29 cellular contexts compared by ENCODE assay signal in genomic region chr18:79872852-79873444, GRCh38.
DNase-seq lines count a peak whose midpoint lies in the region; ATAC-seq, FAIRE-seq and TF ChIP-seq lines count a peak whose summit lies in the region.
"Had no signal": no experiment of that assay in that cellular context is flagged by ENCODE, and none has a peak within 500 bp of the region (broad histone marks: within the 10 kb centered on the region; RNA-seq: fewer than 3 reads in every experiment).

No MANE protein-coding gene starts in this region.

- no peaks in the 10 kb centered on the region for H3K9me2 ChIP-seq in GM23338 (ENCODE audit: insufficient read depth)

- H4K20me1 ChIP-seq in GM23338 (replicated peaks; ENCODE audit: insufficient read depth): no peaks in the 10 kb centered on the region

- H3K4me3 Mint-ChIP-seq in activated CD8-positive, alpha-beta memory T cell treated with anti-CD3 and anti-CD28 coated beads, Interleukin-2, amount 10 ng/mL, durations not matched to agents 7 days and 5 days: no peak overlapping the region
- no peak overlapping the region for H3K4me3 Mint-ChIP-seq in GM23338
- no peak overlapping the region for H3K4me3 Mint-ChIP-seq in osteocyte (ENCODE audit: unreplicated experiment)
- H3K4me3 Mint-ChIP-seq: activated naive CD4-positive, alpha-beta T cell treated with anti-CD3 and anti-CD28 coated beads for 36 hours; activated T-cell treated with anti-CD3 and anti-CD28 coated beads, Interleukin-2, amount 50 U/mL, for 72 hours; brain; CD4-positive, alpha-beta memory T cell; mesothelial cell of epicardium had no signal

- POLR2A ChIA-PET in GM10248 (lab: Yijun Ruan, JAX): no interaction called here

- no peaks in the 10 kb centered on the region for H3K27me3 Mint-ChIP-seq in activated CD8-positive, alpha-beta memory T cell treated with anti-CD3 and anti-CD28 coated beads, Interleukin-2, amount 10 ng/mL, durations not matched to agents 7 days and 5 days
- peaks cover 13% of the 10 kb centered on the region for H3K27me3 Mint-ChIP-seq in GM23338 (ENCODE audit: insufficient read depth, low read depth, poor library complexity)
- no peaks in the 10 kb centered on the region for H3K27me3 Mint-ChIP-seq in osteocyte (ENCODE audit: unreplicated experiment)
- H3K27me3 Mint-ChIP-seq: brain; CD4-positive, alpha-beta memory T cell; IgD-negative memory B cell had no signal

- H3K27ac ChIP-seq in GM23338 (ENCODE audit: low read depth): 0 out of 2 replicates have a peak overlapping the region, but pooled peaks have one; percentile 66
- H3K27ac ChIP-seq: psoas muscle, SJSA1, suprapubic skin, upper lobe of right lung, WERI-Rb-1 had no signal

- FAIRE-seq in D721Med (lab: Jason Lieb, UNC): no peak
- FAIRE-seq: A204.1, islet of Langerhans had no signal

- no peaks in the 10 kb centered on the region for H3K4me1 Mint-ChIP-seq in activated CD8-positive, alpha-beta memory T cell treated with anti-CD3 and anti-CD28 coated beads, Interleukin-2, amount 10 ng/mL, durations not matched to agents 7 days and 5 days
- H3K4me1 Mint-ChIP-seq in GM23338 (peaks cover 2% of the 10 kb centered on the region), osteocyte (ENCODE audit: unreplicated experiment) (no peaks in the 10 kb centered on the region)
- H3K4me1 Mint-ChIP-seq: CD4-positive, alpha-beta memory T cell; IgD-negative memory B cell had no signal

- no peak overlapping the region for H3K27ac Mint-ChIP-seq in activated CD8-positive, alpha-beta memory T cell treated with anti-CD3 and anti-CD28 coated beads, Interleukin-2, amount 10 ng/mL, durations not matched to agents 7 days and 5 days
- H3K27ac Mint-ChIP-seq in GM23338: no peak overlapping the region
- no peak overlapping the region for H3K27ac Mint-ChIP-seq in osteocyte (ENCODE audit: unreplicated experiment)
- H3K27ac Mint-ChIP-seq: activated naive CD4-positive, alpha-beta T cell treated with anti-CD3 and anti-CD28 coated beads for 36 hours; activated T-cell treated with anti-CD3 and anti-CD28 coated beads, Interleukin-2, amount 50 U/mL, for 72 hours; CD4-positive, alpha-beta memory T cell; IgD-negative memory B cell; mesothelial cell of epicardium had no signal

- no peaks in the 10 kb centered on the region for H3K36me3 ChIP-seq in GM23338 (ENCODE audit: insufficient read depth)
- H3K36me3 ChIP-seq: SJSA1, suprapubic skin, upper lobe of right lung, WERI-Rb-1 had no signal

- no peaks in the 10 kb centered on the region for H3K79me2 ChIP-seq in GM23338 (replicated peaks; ENCODE audit: insufficient read depth)

- H3K4me2 ChIP-seq in GM23338: no peak overlapping the region

- peak overlapping the region; percentile 47; the same call in 1 of the 2 replicates for H2AFZ ChIP-seq in GM23338

- no peaks in the 10 kb centered on the region for H3K36me3 Mint-ChIP-seq in activated CD8-positive, alpha-beta memory T cell treated with anti-CD3 and anti-CD28 coated beads, Interleukin-2, amount 10 ng/mL, durations not matched to agents 7 days and 5 days
- H3K36me3 Mint-ChIP-seq in GM23338 (ENCODE audit: low read depth): no peaks in the 10 kb centered on the region
- H3K36me3 Mint-ChIP-seq in osteocyte (ENCODE audit: unreplicated experiment): no peaks in the 10 kb centered on the region
- H3K36me3 Mint-ChIP-seq: brain; CD4-positive, alpha-beta memory T cell; IgD-negative memory B cell; mesothelial cell of epicardium had no signal

- H3K9me3 Mint-ChIP-seq in activated CD8-positive, alpha-beta memory T cell treated with anti-CD3 and anti-CD28 coated beads, Interleukin-2, amount 10 ng/mL, durations not matched to agents 7 days and 5 days (ENCODE audit: low read depth): no peaks in the 10 kb centered on the region
- H3K9me3 Mint-ChIP-seq in GM23338 (no peaks in the 10 kb centered on the region), osteocyte (ENCODE audit: unreplicated experiment) (no peaks in the 10 kb centered on the region)
- H3K9me3 Mint-ChIP-seq: activated naive CD4-positive, alpha-beta T cell treated with anti-CD3 and anti-CD28 coated beads for 36 hours; activated T-cell treated with anti-CD3 and anti-CD28 coated beads, Interleukin-2, amount 50 U/mL, for 72 hours; CD4-positive, alpha-beta memory T cell; IgD-negative memory B cell; mesothelial cell of epicardium had no signal

- H3F3A ChIP-seq in GM23338 (replicated peaks; ENCODE audit: low read depth): no peaks in the 10 kb centered on the region

- no peaks in the 10 kb centered on the region for H3K27me3 ChIP-seq in GM23338 (ENCODE audit: insufficient read depth)
- H3K27me3 ChIP-seq: SJSA1 had no signal

- H3K4me3 ChIP-seq in GM23338: no peak overlapping the region
- H3K4me3 ChIP-seq: psoas muscle, SJSA1, suprapubic skin, upper lobe of right lung had no signal

- TF ChIP-seq CTCF in GM23338 (conservative IDR thresholded peaks at IDR 0.05; ENCODE audit: low read depth in 2 of 2): no peak
- no peak for TF ChIP-seq CTCF in osteocyte (IDR thresholded peaks at IDR 0.05)
- TF ChIP-seq CTCF in GM10248 (IDR thresholded peaks at IDR 0.05; ENCODE audit: control extremely low read depth, extremely low read depth, low read depth, missing control alignments): no peak
- no peak for TF ChIP-seq CTCF in D721Med (IDR thresholded peaks at IDR 0.05; ENCODE audit: insufficient read depth, missing control alignments)

- no peak for ATAC-seq in activated CD8-positive, alpha-beta memory T cell treated with anti-CD3 and anti-CD28 coated beads, Interleukin-2, amount 10 ng/mL, durations not matched to agents 7 days and 5 days
- no peak for ATAC-seq in GM23338
- ATAC-seq in HG02870 (IDR thresholded peaks at IDR 0.05; ENCODE audit: unreplicated experiment): no peak
- ATAC-seq: activated T-cell treated with anti-CD3 and anti-CD28 coated beads, Interleukin-2, amount 50 U/mL, for 72 hours; Panc1 had no signal

- peak; percentile 34 for DNase-seq in activated CD8-positive, alpha-beta memory T cell treated with anti-CD3 and anti-CD28 coated beads, Interleukin-2, amount 50 U/mL, for 48 hours
- DNase-seq in activated CD8-positive, alpha-beta memory T cell treated with anti-CD3 and anti-CD28 coated beads, Interleukin-2, amount 10 ng/mL, durations not matched to agents 7 days and 5 days: no peak
- DNase-seq in GM23338 (ENCODE audit: low spot score) (no peak), ecto neural progenitor cell (ENCODE audit: low spot score) (peak; percentile 39), osteocyte (ENCODE audit: extremely low spot score, unreplicated experiment) (peak; percentile 82), GM10248 (ENCODE audit: extremely low spot score) (no peak), D721Med (ENCODE audit: insufficient read length, low spot score) (no peak)
- DNase-seq: activated CD4-positive, alpha-beta T cell treated with anti-CD3 and anti-CD28 coated beads for 4 hours; activated naive CD4-positive, alpha-beta T cell treated with anti-CD3 and anti-CD28 coated beads for 36 hours; activated T-cell treated with anti-CD3 and anti-CD28 coated beads, Interleukin-2, amount 50 U/mL, for 72 hours; AML-193; CD4-positive, alpha-beta memory T cell; NCI-H1048; NCI-H446; NCI-H748 treated with DMSO at 0.1 percent for 48 hours; stimulated activated naive CD4-positive, alpha-beta T cell; T1000 had no signal

- H3K4me1 ChIP-seq in GM23338 (ENCODE audit: insufficient read depth): no peaks in the 10 kb centered on the region
- H3K4me1 ChIP-seq: psoas muscle, SJSA1, upper lobe of right lung had no signal

- CTCF ChIA-PET in activated CD8-positive, alpha-beta memory T cell treated with anti-CD3 and anti-CD28 coated beads, Interleukin-2, amount 10 ng/mL, durations not matched to agents 7 days and 5 days (lab: Charles Lee): no interaction called here
- CTCF ChIA-PET in GM10248 (lab: Yijun Ruan, JAX): interaction anchor here (1.3 kb wide), 1 partner anchor 10 kb away, joined by 3 read pairs; no protein-coding TSS in a partner anchor

TF ChIP-seq in GM23338, 12 proteins besides CTCF, POLR2A, EP300 and RAD21 (continues in another document):
- no peak for TF ChIP-seq ZNF331 (CRISPR knock-in tag; IDR thresholded peaks at IDR 0.05; ENCODE audit: low read depth)

Comparison
In these comparisons a context has a peak if more than half of its experiments do, and no peak if none do; other contexts are left out.
1. DNase-seq: peak in activated CD8-positive, alpha-beta memory T cell treated with anti-CD3 and anti-CD28 coated beads, Interleukin-2, amount 50 U/mL, for 48 hours (single experiment), ecto neural progenitor cell (single experiment) and osteocyte (single experiment); none in activated CD8-positive, alpha-beta memory T cell treated with anti-CD3 and anti-CD28 coated beads, Interleukin-2, amount 10 ng/mL, durations not matched to agents 7 days and 5 days (single experiment), GM23338 (single experiment), GM10248 (single experiment) and D721Med (single experiment).